In genomic region chr9:5466776-5467175, GRCh38 we compare ENCODE assay signal across 19 cellular contexts. TPM values are rescaled to one million over a fixed set of nuclear protein-coding genes. Genes with fewer than 3 reads are reported as not detected.
"Had no signal": no experiment of that assay in that cellular context is flagged by ENCODE, and none has a peak within 500 bp of the region (broad histone marks: within the 10 kb centered on the region; RNA-seq: fewer than 3 reads in every experiment).

No MANE protein-coding gene starts in this region.

- H3K9me3 ChIP-seq: prostate gland, suprapubic skin had no signal

- H3K27me3 ChIP-seq: cardiac muscle cell, hepatocyte, suprapubic skin had no signal

- H3K36me3 ChIP-seq: cardiac muscle cell, prostate gland, suprapubic skin had no signal

- H3K27ac Mint-ChIP-seq: activated B cell treated with CpG ODN at 0.5 μM for 24 hours; activated CD4-positive, alpha-beta T cell treated with anti-CD3 and anti-CD28 coated beads, Interleukin-2, amount 10 ng/mL, durations not matched to agents 24 days and 14 days; activated CD8-positive, alpha-beta T cell treated with anti-CD3 and anti-CD28 coated beads, Interleukin-2, amount 10 ng/mL, durations not matched to agents 7 days and 5 days; activated T-helper 17 cell treated with anti-CD3 and anti-CD28 coated beads, Interleukin-2, amount 50 U/mL, for 72 hours; nephron progenitor cell had no signal

- H3K27me3 Mint-ChIP-seq: activated B cell treated with CpG ODN at 0.5 μM for 24 hours; activated CD4-positive, alpha-beta T cell treated with anti-CD3 and anti-CD28 coated beads, Interleukin-2, amount 10 ng/mL, durations not matched to agents 24 days and 14 days; activated T-helper 17 cell treated with anti-CD3 and anti-CD28 coated beads, Interleukin-2, amount 50 U/mL, for 72 hours had no signal

- H2AFZ ChIP-seq: hepatocyte had no signal

- H3K9me3 Mint-ChIP-seq: activated CD4-positive, alpha-beta T cell treated with anti-CD3 and anti-CD28 coated beads, Interleukin-2, amount 10 ng/mL, durations not matched to agents 24 days and 14 days; activated T-helper 17 cell treated with anti-CD3 and anti-CD28 coated beads, Interleukin-2, amount 50 U/mL, for 72 hours; nephron progenitor cell had no signal

- ATAC-seq: activated CD8-positive, alpha-beta T cell treated with anti-CD3 and anti-CD28 coated beads, Interleukin-2, amount 10 ng/mL, durations not matched to agents 7 days and 5 days; activated T-helper 17 cell treated with anti-CD3 and anti-CD28 coated beads, Interleukin-2, amount 50 U/mL, for 72 hours; left lobe of liver; right cardiac atrium had no signal

- H3K27ac ChIP-seq: cardiac muscle cell, hepatocyte, prostate gland, skin epidermis, suprapubic skin had no signal

- H3K4me1 ChIP-seq: prostate gland, suprapubic skin had no signal

- H3K4me1 Mint-ChIP-seq: nephron progenitor cell had no signal

- DNase-seq: activated B cell treated with CpG ODN at 0.5 μM for 24 hours; activated CD4-positive, alpha-beta T cell treated with anti-CD3 and anti-CD28 coated beads, Interleukin-2, amount 10 ng/mL, durations not matched to agents 24 days and 14 days; activated CD8-positive, alpha-beta memory T cell treated with anti-CD3 and anti-CD28 coated beads, Interleukin-2, amount 50 U/mL, for 4 hours; activated CD8-positive, alpha-beta T cell treated with anti-CD3 and anti-CD28 coated beads, Interleukin-2, amount 10 ng/mL, durations not matched to agents 7 days and 5 days; activated naive CD4-positive, alpha-beta T cell treated with Interleukin-2 at 50 U/mL for 16 hours; islet precursor cell; nephron progenitor cell; right cardiac atrium; stimulated activated CD4-positive, alpha-beta T cell treated with anti-CD3 and anti-CD28 coated beads, Interleukin-15, amount 100 ng/mL, for 24 hours; stimulated activated CD4-positive, alpha-beta T cell treated with anti-CD3 and anti-CD28 coated beads, Interleukin-4, amount 100 ng/mL, for 24 hours; stimulated activated naive CD4-positive, alpha-beta T cell treated with Interleukin-2 at 50 U/mL for 16 hours; trophoblast cell had no signal

- H3K4me3 Mint-ChIP-seq: activated B cell treated with CpG ODN at 0.5 μM for 24 hours; activated CD4-positive, alpha-beta T cell treated with anti-CD3 and anti-CD28 coated beads, Interleukin-2, amount 10 ng/mL, durations not matched to agents 24 days and 14 days; activated CD8-positive, alpha-beta T cell treated with anti-CD3 and anti-CD28 coated beads, Interleukin-2, amount 10 ng/mL, durations not matched to agents 7 days and 5 days; activated T-helper 17 cell treated with anti-CD3 and anti-CD28 coated beads, Interleukin-2, amount 50 U/mL, for 72 hours; nephron progenitor cell had no signal

- H3K4me2 ChIP-seq: hepatocyte had no signal

- H3K4me3 ChIP-seq: cardiac muscle cell, hepatocyte, prostate gland, skin epidermis, suprapubic skin had no signal

RNA-seq across cellular contexts. Expression of gene CD274, which starts 16.4 kb away (rescaled TPM):
- total RNA-seq: cardiac muscle cell had no signal
- polyA plus RNA-seq: cardiac muscle cell, hepatocyte had no signal

RNA-seq across cellular contexts. Expression of gene PDCD1LG2, which starts 43.6 kb away (rescaled TPM):
- total RNA-seq: cardiac muscle cell, hepatocyte had no signal
- polyA plus RNA-seq: cardiac muscle cell, hepatocyte had no signal
